9 cellular contexts compared by ENCODE assay signal in the genomic region with DNA sequence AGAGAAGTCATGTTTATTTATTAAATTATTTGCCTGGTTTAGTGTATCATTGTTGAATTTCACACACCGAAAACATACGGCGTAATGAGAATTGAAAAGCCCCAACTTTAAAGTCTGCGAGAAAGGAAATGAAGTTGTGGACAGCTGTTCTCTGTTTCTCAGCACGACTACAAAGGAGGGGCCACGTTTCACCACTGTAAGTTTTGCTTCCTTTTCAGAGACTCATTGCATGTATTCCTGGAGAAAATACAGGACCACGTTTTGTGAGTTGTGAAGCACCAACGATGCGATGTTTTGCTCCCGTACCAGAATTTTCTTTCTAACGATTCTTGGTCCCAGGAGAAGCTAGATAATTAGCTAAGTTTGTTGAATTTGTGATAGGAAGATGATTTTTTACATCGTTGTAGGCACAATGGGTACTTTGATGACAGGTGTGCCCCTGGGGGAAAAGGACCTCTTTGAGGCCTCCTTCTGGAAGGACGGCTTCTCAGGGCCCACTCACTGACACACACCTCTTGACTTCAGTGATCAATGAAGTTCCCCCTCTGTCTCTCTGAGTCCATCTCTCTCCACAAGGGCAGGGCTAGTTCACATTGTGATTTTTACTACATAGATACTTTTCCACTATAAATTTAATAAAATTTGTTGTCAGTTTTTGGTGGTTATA. TPM values are rescaled to one million over a fixed set of nuclear protein-coding genes. Genes with fewer than 3 reads are reported as not detected.
DNase-seq lines count a peak whose midpoint lies in the region; ATAC-seq and TF ChIP-seq lines count a peak whose summit lies in the region.
"Had no signal": no experiment of that assay in that cellular context is flagged by ENCODE, and none has a peak within 500 bp of the region (broad histone marks: within the 10 kb centered on the region; RNA-seq: fewer than 3 reads in every experiment).

No MANE protein-coding gene starts in this region.

- intact Hi-C loops in testis (cut with DNase I; ENCODE audit: low total_unique reads), result no loop called here

- no peak overlapping the region for H3K27ac ChIP-seq in testis
- H3K27ac ChIP-seq: KMS-11 had no signal

- H3K4me3 ChIP-seq in BE2C (ENCODE audit: low read depth, low read length), result no peak overlapping the region
- H3K4me3 ChIP-seq in testis, result no peak overlapping the region

- no peaks in the 10 kb centered on the region for H3K27me3 Mint-ChIP-seq in activated CD8-positive, alpha-beta memory T cell treated with anti-CD3 and anti-CD28 coated beads, Interleukin-2, amount 10 ng/mL, durations not matched to agents 7 days and 5 days
- no peaks in the 10 kb centered on the region for H3K27me3 Mint-ChIP-seq in stimulated activated memory B cell treated with anti-CD40 and anti-IgM and Interleukin-4, amounts not matched to agents 10 μg/mL and 1 μg/mL and 100 μg/mL, for 72 hours

- ATAC-seq in activated CD8-positive, alpha-beta memory T cell treated with anti-CD3 and anti-CD28 coated beads, Interleukin-2, amount 10 ng/mL, durations not matched to agents 7 days and 5 days, result peak; percentile 61
- peak; percentile 64 for ATAC-seq in HG02884 (IDR thresholded peaks at IDR 0.05; ENCODE audit: unreplicated experiment)
- ATAC-seq in stimulated activated memory B cell treated with anti-CD40 and anti-IgM and Interleukin-4, amounts not matched to agents 10 μg/mL and 1 μg/mL and 100 μg/mL, for 72 hours, result peak; percentile 77

- CTCF ChIA-PET in activated CD8-positive, alpha-beta memory T cell treated with anti-CD3 and anti-CD28 coated beads, Interleukin-2, amount 10 ng/mL, durations not matched to agents 7 days and 5 days (lab: Charles Lee), result interaction anchor here (1.2 to 3.1 kb wide), 6 partner anchors 9 to 539 kb away, joined by 4 to 28 read pairs (median 12); a partner anchor contains a TSS

- H3K4me3 Mint-ChIP-seq in activated CD8-positive, alpha-beta memory T cell treated with anti-CD3 and anti-CD28 coated beads, Interleukin-2, amount 10 ng/mL, durations not matched to agents 7 days and 5 days, result peak overlapping the region; percentile 59
- peak overlapping the region; percentile 65 for H3K4me3 Mint-ChIP-seq in stimulated activated memory B cell treated with anti-CD40 and anti-IgM and Interleukin-4, amounts not matched to agents 10 μg/mL and 1 μg/mL and 100 μg/mL, for 72 hours

- TF ChIP-seq CTCF in BE2C (IDR thresholded peaks at IDR 0.05; ENCODE audit: low read depth, low read length) (no peak), testis (IDR thresholded peaks at IDR 0.05) (no peak)

- 75 to 80% methylated on average over 13 of the region's 13 CpGs for WGBS in testis, 2 donors

- peaks cover 9% of the 10 kb centered on the region for H3K9me3 Mint-ChIP-seq in activated CD8-positive, alpha-beta memory T cell treated with anti-CD3 and anti-CD28 coated beads, Interleukin-2, amount 10 ng/mL, durations not matched to agents 7 days and 5 days (ENCODE audit: low read depth)
- H3K9me3 Mint-ChIP-seq in stimulated activated memory B cell treated with anti-CD40 and anti-IgM and Interleukin-4, amounts not matched to agents 10 μg/mL and 1 μg/mL and 100 μg/mL, for 72 hours, result peaks cover 4% of the 10 kb centered on the region

- peak overlapping the region; percentile 95 for H3K27ac Mint-ChIP-seq in activated CD8-positive, alpha-beta memory T cell treated with anti-CD3 and anti-CD28 coated beads, Interleukin-2, amount 10 ng/mL, durations not matched to agents 7 days and 5 days
- peak overlapping the region; percentile 84 for H3K27ac Mint-ChIP-seq in stimulated activated memory B cell treated with anti-CD40 and anti-IgM and Interleukin-4, amounts not matched to agents 10 μg/mL and 1 μg/mL and 100 μg/mL, for 72 hours

- peaks cover 81% of the 10 kb centered on the region for H3K4me1 Mint-ChIP-seq in activated CD8-positive, alpha-beta memory T cell treated with anti-CD3 and anti-CD28 coated beads, Interleukin-2, amount 10 ng/mL, durations not matched to agents 7 days and 5 days
- H3K4me1 Mint-ChIP-seq in stimulated activated memory B cell treated with anti-CD40 and anti-IgM and Interleukin-4, amounts not matched to agents 10 μg/mL and 1 μg/mL and 100 μg/mL, for 72 hours, result peaks cover 73% of the 10 kb centered on the region

- no peaks in the 10 kb centered on the region for H3K4me1 ChIP-seq in BE2C
- no peaks in the 10 kb centered on the region for H3K4me1 ChIP-seq in testis

- H3K27me3 ChIP-seq in BE2C, result peaks cover 4% of the 10 kb centered on the region
- no peaks in the 10 kb centered on the region for H3K27me3 ChIP-seq in testis

- H3K36me3 Mint-ChIP-seq in activated CD8-positive, alpha-beta memory T cell treated with anti-CD3 and anti-CD28 coated beads, Interleukin-2, amount 10 ng/mL, durations not matched to agents 7 days and 5 days, result peaks cover 57% of the 10 kb centered on the region
- peaks cover 6% of the 10 kb centered on the region for H3K36me3 Mint-ChIP-seq in stimulated activated memory B cell treated with anti-CD40 and anti-IgM and Interleukin-4, amounts not matched to agents 10 μg/mL and 1 μg/mL and 100 μg/mL, for 72 hours

- DNase-seq in activated CD8-positive, alpha-beta memory T cell treated with anti-CD3 and anti-CD28 coated beads, Interleukin-2, amount 10 ng/mL, durations not matched to agents 7 days and 5 days, result peak; percentile 71
- no peak for DNase-seq in activated CD8-positive, alpha-beta memory T cell treated with anti-CD3 and anti-CD28 coated beads, Interleukin-2, amount 50 U/mL, for 4 hours
- DNase-seq in SIG-M5 (lab: John Stamatoyannopoulos, UW), result peak; percentile 13
- DNase-seq in ecto neural progenitor cell (ENCODE audit: low spot score), result no peak
- DNase-seq in BE2C, result no peak
- no peak for DNase-seq in testis

- TF ChIP-seq POLR2A in testis (IDR thresholded peaks at IDR 0.05), result no peak

- H3K36me3 ChIP-seq in BE2C (no peaks in the 10 kb centered on the region), testis (ENCODE audit: low read depth, missing control alignments) (no peaks in the 10 kb centered on the region)

- H3K9me3 ChIP-seq in BE2C (no peaks in the 10 kb centered on the region), testis (no peaks in the 10 kb centered on the region)

RNA-seq across cellular contexts. Expression of a gene that starts 23.7 kb away (rescaled TPM):
- 1 to 10 TPM; 1.3 to 3.3 TPM for total RNA-seq in activated CD8-positive, alpha-beta memory T cell treated with anti-CD3 and anti-CD28 coated beads, Interleukin-2, amount 10 ng/mL, durations not matched to agents 7 days and 5 days
- 0.20 TPM for polyA plus RNA-seq in BE2C (2012; ENCODE audit: insufficient read depth, insufficient read length, low read depth)
- total RNA-seq in testis, result 10 to 100 TPM; 22.8 to 35.5 TPM
- polyA plus RNA-seq in testis (ENCODE audit: insufficient read depth, low read depth, low replicate concordance), result 52.8 TPM

Comparison
In these comparisons a context has a peak if more than half of its experiments do, and no peak if none do; other contexts are left out.
1. DNase-seq: peak in activated CD8-positive, alpha-beta memory T cell treated with anti-CD3 and anti-CD28 coated beads, Interleukin-2, amount 10 ng/mL, durations not matched to agents 7 days and 5 days (single experiment) and SIG-M5 (single experiment); none in activated CD8-positive, alpha-beta memory T cell treated with anti-CD3 and anti-CD28 coated beads, Interleukin-2, amount 50 U/mL, for 4 hours (single experiment), ecto neural progenitor cell (single experiment), BE2C (single experiment) and testis (single experiment).
2. RNA of a gene that starts 23.7 kb away (total RNA-seq): 22.8 to 35.5 TPM in testis; 1.3 to 3.3 TPM in activated CD8-positive, alpha-beta memory T cell treated with anti-CD3 and anti-CD28 coated beads, Interleukin-2, amount 10 ng/mL, durations not matched to agents 7 days and 5 days; every median in the first group is over 4 times any median in the second.
3. Peak in every context shown above with its lines, with median percentiles within 50 percentile points of each other: ATAC-seq.